26 cellular contexts compared by ENCODE assay signal in the genomic region with DNA sequence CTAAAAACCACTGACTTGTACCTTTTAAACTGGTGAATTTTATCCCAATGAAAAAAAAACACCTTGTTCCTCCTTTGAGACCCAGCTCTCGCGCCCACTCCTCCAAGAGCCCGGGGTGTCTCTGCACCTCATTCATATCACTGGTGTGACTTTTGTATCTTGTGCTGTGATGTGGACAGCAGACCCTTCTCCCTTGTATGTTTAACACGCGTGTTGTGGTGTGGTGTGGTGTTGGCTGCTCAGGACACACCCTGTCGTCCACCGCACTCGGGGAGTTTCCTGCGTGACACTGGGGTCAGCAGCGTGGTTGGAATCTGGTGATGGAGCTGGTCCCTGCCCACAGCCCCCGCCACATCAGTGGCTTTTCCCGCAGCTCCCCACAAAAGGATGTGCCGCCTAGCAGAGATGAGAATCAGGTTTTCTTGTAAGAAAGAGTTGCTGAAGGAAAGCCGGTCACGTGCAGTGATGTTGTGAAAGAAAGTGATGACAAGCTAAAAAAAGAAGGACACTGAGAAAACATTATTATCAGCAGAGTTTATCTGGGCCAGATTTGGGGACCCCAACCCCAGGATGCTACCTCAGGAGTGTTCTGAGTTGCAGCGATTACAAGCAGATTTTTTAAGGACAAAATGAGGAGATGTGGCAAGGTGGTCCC.
DNase-seq lines count a peak whose midpoint lies in the region; ATAC-seq, FAIRE-seq and TF ChIP-seq lines count a peak whose summit lies in the region.
"Had no signal": no experiment of that assay in that cellular context is flagged by ENCODE, and none has a peak within 500 bp of the region (broad histone marks: within the 10 kb centered on the region; RNA-seq: fewer than 3 reads in every experiment).

No MANE protein-coding gene starts in this region.

- H3K9me3 ChIP-seq in osteoblast (ENCODE audit: low read depth, low read length): no peaks in the 10 kb centered on the region
- H3K9me3 ChIP-seq: heart right ventricle, thoracic aorta had no signal

- H3K27ac ChIP-seq in osteoblast (ENCODE audit: low read depth, low read length): no peak overlapping the region
- H3K27ac ChIP-seq: heart right ventricle, PC-9, thoracic aorta had no signal

- ATAC-seq in HG03135 (IDR thresholded peaks at IDR 0.05; ENCODE audit: unreplicated experiment): no peak
- ATAC-seq: activated CD8-positive, alpha-beta T cell treated with anti-CD3 and anti-CD28 coated beads for 36 hours; activated T-helper 17 cell treated with anti-CD3 and anti-CD28 coated beads, Interleukin-2, amount 50 U/mL, for 72 hours; heart right ventricle had no signal

- H3K4me3 Mint-ChIP-seq in dendritic cell treated with granulocyte-macrophage colony-stimulating factor and Interleukin-4, amounts not matched to agents 40 ng/mL and 50 ng/mL, for 4 days: peak overlapping the region; percentile 30
- H3K4me3 Mint-ChIP-seq: activated CD8-positive, alpha-beta T cell treated with anti-CD3 and anti-CD28 coated beads for 36 hours; activated naive CD4-positive, alpha-beta T cell treated with anti-CD3 and anti-CD28 coated beads, Interleukin-2, amount 50 U/mL, for 24 hours; activated T-helper 17 cell treated with anti-CD3 and anti-CD28 coated beads, Interleukin-2, amount 50 U/mL, for 72 hours; mesothelial cell of epicardium; stimulated activated naive CD8-positive, alpha-beta T cell treated with anti-CD3 and anti-CD28 coated beads, Interleukin-15, amount 100 ng/mL, for 72 hours; T-helper 2 cell treated with Interferon-gamma antibody and Interleukin-4, amounts not matched to agents 5 μg/mL and 100 μg/mL, for 36 hours had no signal

- no peak overlapping the region for H3K4me2 ChIP-seq in osteoblast (ENCODE audit: insufficient read depth, low read length)
- H3K4me2 ChIP-seq: PC-9 had no signal

- FAIRE-seq in RCC 7860 (lab: Jason Lieb, UNC): no peak
- FAIRE-seq: urothelium cell line had no signal

- no peaks in the 10 kb centered on the region for H3K36me3 ChIP-seq in H7 (replicated peaks; ENCODE audit: control insufficient read depth, insufficient read depth, low read length)
- H3K36me3 ChIP-seq in osteoblast (ENCODE audit: insufficient read depth, low read length): no peaks in the 10 kb centered on the region
- H3K36me3 ChIP-seq: heart right ventricle, thoracic aorta had no signal

- DNase-seq in NCI-H748 (lab: John Stamatoyannopoulos, UW; ENCODE audit: unreplicated experiment) (peak; percentile 59), NCI-H748 treated with DMSO at 0.1 percent for 48 hours (lab: John Stamatoyannopoulos, UW) (no peak), H7 (peak; percentile 20), osteoblast (ENCODE audit: insufficient read length, low spot score, missing footprints) (peak; percentile 62), RCC 7860 (ENCODE audit: low spot score) (no peak), NCI-H2171 treated with DMSO at 0.1 percent for 48 hours (lab: John Stamatoyannopoulos, UW) (no peak)
- DNase-seq: activated CD4-positive, alpha-beta T cell treated with anti-CD3 and anti-CD28 coated beads for 1 hour; activated CD8-positive, alpha-beta T cell treated with anti-CD3 and anti-CD28 coated beads for 36 hours; CD4-positive, CD25-positive, alpha-beta regulatory T cell; foreskin melanocyte; HCEC 1CT; heart right ventricle; Kasumi-1; NCI-H1436 treated with DMSO at 0.1 percent for 48 hours; NCI-H510A; PC-9; Right ventricle myocardium superior; stimulated activated naive CD8-positive, alpha-beta T cell treated with anti-CD3 and anti-CD28 coated beads, Interleukin-15, amount 100 ng/mL, for 72 hours had no signal

- no peaks in the 10 kb centered on the region for H3K79me2 ChIP-seq in osteoblast (ENCODE audit: insufficient read depth, low read length)

- intact Hi-C loops in dendritic cell treated with granulocyte-macrophage colony-stimulating factor and Interleukin-4, amounts not matched to agents 40 ng/mL and 50 ng/mL, for 4 days (cut with micrococcal nuclease): no loop called here

- no peak overlapping the region for H2AFZ ChIP-seq in osteoblast (ENCODE audit: low read length)
- H2AFZ ChIP-seq: PC-9 had no signal

- H4K20me1 ChIP-seq in osteoblast (ENCODE audit: insufficient read depth, low read length): no peaks in the 10 kb centered on the region

- H3K27ac Mint-ChIP-seq in dendritic cell treated with granulocyte-macrophage colony-stimulating factor and Interleukin-4, amounts not matched to agents 40 ng/mL and 50 ng/mL, for 4 days: peak overlapping the region; percentile 43
- H3K27ac Mint-ChIP-seq: activated CD8-positive, alpha-beta T cell treated with anti-CD3 and anti-CD28 coated beads for 36 hours; activated naive CD4-positive, alpha-beta T cell treated with anti-CD3 and anti-CD28 coated beads, Interleukin-2, amount 50 U/mL, for 24 hours; activated T-helper 17 cell treated with anti-CD3 and anti-CD28 coated beads, Interleukin-2, amount 50 U/mL, for 72 hours; mesothelial cell of epicardium; T-helper 2 cell treated with Interferon-gamma antibody and Interleukin-4, amounts not matched to agents 5 μg/mL and 100 μg/mL, for 36 hours had no signal

- no peak overlapping the region for H3K4me3 ChIP-seq in H7 (ENCODE audit: insufficient read depth, low read depth, low read length)
- no peak overlapping the region for H3K4me3 ChIP-seq in osteoblast (ENCODE audit: insufficient read depth, low read length)
- H3K4me3 ChIP-seq: heart right ventricle, PC-9, thoracic aorta had no signal

- no peaks in the 10 kb centered on the region for H3K9me3 Mint-ChIP-seq in dendritic cell treated with granulocyte-macrophage colony-stimulating factor and Interleukin-4, amounts not matched to agents 40 ng/mL and 50 ng/mL, for 4 days
- H3K9me3 Mint-ChIP-seq: activated CD8-positive, alpha-beta T cell treated with anti-CD3 and anti-CD28 coated beads for 36 hours; activated naive CD4-positive, alpha-beta T cell treated with anti-CD3 and anti-CD28 coated beads, Interleukin-2, amount 50 U/mL, for 24 hours; activated T-helper 17 cell treated with anti-CD3 and anti-CD28 coated beads, Interleukin-2, amount 50 U/mL, for 72 hours; stimulated activated naive CD8-positive, alpha-beta T cell treated with anti-CD3 and anti-CD28 coated beads, Interleukin-15, amount 100 ng/mL, for 72 hours; T-helper 2 cell treated with Interferon-gamma antibody and Interleukin-4, amounts not matched to agents 5 μg/mL and 100 μg/mL, for 36 hours had no signal

- peaks cover 8% of the 10 kb centered on the region for H3K27me3 Mint-ChIP-seq in dendritic cell treated with granulocyte-macrophage colony-stimulating factor and Interleukin-4, amounts not matched to agents 40 ng/mL and 50 ng/mL, for 4 days
- H3K27me3 Mint-ChIP-seq: activated naive CD4-positive, alpha-beta T cell treated with anti-CD3 and anti-CD28 coated beads, Interleukin-2, amount 50 U/mL, for 24 hours had no signal

- no peaks in the 10 kb centered on the region for H3K4me1 ChIP-seq in osteoblast (ENCODE audit: insufficient read depth, low read length)

- H3K27me3 ChIP-seq in H7 (ENCODE audit: control insufficient read depth, insufficient read depth, low read length) (no peaks in the 10 kb centered on the region), osteoblast (ENCODE audit: insufficient read depth, low read length) (no peaks in the 10 kb centered on the region)

- no peaks in the 10 kb centered on the region for H3K36me3 Mint-ChIP-seq in dendritic cell treated with granulocyte-macrophage colony-stimulating factor and Interleukin-4, amounts not matched to agents 40 ng/mL and 50 ng/mL, for 4 days (ENCODE audit: low read depth)
- H3K36me3 Mint-ChIP-seq: activated naive CD4-positive, alpha-beta T cell treated with anti-CD3 and anti-CD28 coated beads, Interleukin-2, amount 50 U/mL, for 24 hours; CD4-positive, CD25-positive, alpha-beta regulatory T cell; mesothelial cell of epicardium had no signal

- TF ChIP-seq CTCF in osteoblast (IDR thresholded peaks at IDR 0.05; ENCODE audit: extremely low read depth, low read depth, low read length): no peak

- peaks cover 43% of the 10 kb centered on the region for H3K4me1 Mint-ChIP-seq in dendritic cell treated with granulocyte-macrophage colony-stimulating factor and Interleukin-4, amounts not matched to agents 40 ng/mL and 50 ng/mL, for 4 days (ENCODE audit: low read depth)
- H3K4me1 Mint-ChIP-seq: mesothelial cell of epicardium had no signal

Comparison
In these comparisons a context has a peak if more than half of its experiments do, and no peak if none do; other contexts are left out.
1. DNase-seq: peak in NCI-H748 (single experiment), H7 (single experiment) and osteoblast (single experiment); none in NCI-H748 treated with DMSO at 0.1 percent for 48 hours (single experiment), RCC 7860 (single experiment) and NCI-H2171 treated with DMSO at 0.1 percent for 48 hours (single experiment).